Comparison of ENCODE assay signal across 1 cellular context in genomic region chr19:1082928-1083816, GRCh38.
TF ChIP-seq lines count a peak whose summit lies in the region.

No MANE protein-coding gene starts in this region.

TF ChIP-seq in A549, 52 proteins besides CTCF, POLR2A, EP300 and RAD21:
- TF ChIP-seq BCL3 (IDR thresholded peaks at IDR 0.05) (no peak), ZFP36 (IDR thresholded peaks at IDR 0.05; ENCODE audit: borderline replicate concordance, partially characterized antibody) (no peak), NPAS2 (CRISPR knock-in tag; IDR thresholded peaks at IDR 0.05; ENCODE audit: borderline replicate concordance) (no peak), USF2 (IDR thresholded peaks at IDR 0.05) (no peak), CHD2 (IDR thresholded peaks at IDR 0.05; ENCODE audit: low read length, partially characterized antibody) (no peak), CBX8 (IDR thresholded peaks at IDR 0.05) (no peak), ATOH8 (CRISPR knock-in tag; IDR thresholded peaks at IDR 0.05; ENCODE audit: low read depth) (no peak)
